14 cellular contexts compared by ENCODE assay signal in the genomic region with DNA sequence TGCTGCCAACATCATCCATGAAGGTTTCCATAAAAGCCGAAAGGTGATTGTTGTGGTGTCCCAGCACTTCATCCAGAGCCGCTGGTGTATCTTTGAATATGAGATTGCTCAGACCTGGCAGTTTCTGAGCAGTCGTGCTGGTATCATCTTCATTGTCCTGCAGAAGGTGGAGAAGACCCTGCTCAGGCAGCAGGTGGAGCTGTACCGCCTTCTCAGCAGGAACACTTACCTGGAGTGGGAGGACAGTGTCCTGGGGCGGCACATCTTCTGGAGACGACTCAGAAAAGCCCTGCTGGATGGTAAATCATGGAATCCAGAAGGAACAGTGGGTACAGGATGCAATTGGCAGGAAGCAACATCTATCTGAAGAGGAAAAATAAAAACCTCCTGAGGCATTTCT. TPM values are rescaled to one million over a fixed set of nuclear protein-coding genes. Genes with fewer than 3 reads are reported as not detected.
DNase-seq lines count a peak whose midpoint lies in the region; ATAC-seq and TF ChIP-seq lines count a peak whose summit lies in the region.
"Had no signal": no experiment of that assay in that cellular context is flagged by ENCODE, and none has a peak within 500 bp of the region (broad histone marks: within the 10 kb centered on the region; RNA-seq: fewer than 3 reads in every experiment).

No MANE protein-coding gene starts in this region.

- H3K4me1 ChIP-seq in RWPE2 (ENCODE audit: insufficient read depth, poor library complexity, severe bottlenecking) (no peaks in the 10 kb centered on the region), ascending aorta (peaks cover 3 to 14% of the 10 kb centered on the region in 2 donors)

- H3K4me3 ChIP-seq in GM06990 (replicated peaks; ENCODE audit: low read depth, low read length) (no peak overlapping the region), RWPE2 (ENCODE audit: severe bottlenecking) (no peak overlapping the region), ascending aorta (no peak overlapping the region)
- H3K4me3 ChIP-seq: gastrocnemius medialis had no signal

- TF ChIP-seq CTCF in GM06990 (IDR thresholded peaks at IDR 0.05; ENCODE audit: insufficient read depth, low read length, poor library complexity, severe bottlenecking) (peak; percentile 47), RWPE2 (IDR thresholded peaks at IDR 0.05; ENCODE audit: poor library complexity, severe bottlenecking) (peak; percentile 7), ascending aorta (IDR thresholded peaks at IDR 0.05) (no peak)

- intact Hi-C loops in ascending aorta (cut with DNase I) = no loop called here

- H3K36me3 ChIP-seq in GM06990 (ENCODE audit: control insufficient read depth, insufficient read depth, low read length) (no peaks in the 10 kb centered on the region), RWPE2 (ENCODE audit: low read depth) (no peaks in the 10 kb centered on the region), ascending aorta (peaks cover 14 to 62% of the 10 kb centered on the region in 2 donors)

- no peak overlapping the region for H3K27ac ChIP-seq in RWPE2 (ENCODE audit: poor library complexity, severe bottlenecking)
- H3K27ac ChIP-seq in ascending aorta = no peak overlapping the region
- H3K27ac ChIP-seq: gastrocnemius medialis, KMS-11 had no signal

- no peaks in the 10 kb centered on the region for H3K27me3 ChIP-seq in GM06990 (replicated peaks; ENCODE audit: control insufficient read depth, insufficient read depth, low read length)
- no peaks in the 10 kb centered on the region for H3K27me3 ChIP-seq in RWPE2 (ENCODE audit: insufficient read depth, poor library complexity, severe bottlenecking)
- H3K27me3 ChIP-seq in ascending aorta = no peaks in the 10 kb centered on the region
- H3K27me3 ChIP-seq: gastrocnemius medialis had no signal

- ATAC-seq in RWPE2 (ENCODE audit: low read depth) (no peak), GM18517 (IDR thresholded peaks at IDR 0.05; ENCODE audit: unreplicated experiment) (no peak)
- ATAC-seq: gastrocnemius medialis had no signal

- DNase-seq in NOMO-1 treated with DMSO at 0.1 percent for 48 hours (lab: John Stamatoyannopoulos, UW; ENCODE audit: unreplicated experiment) (peak; percentile 9), NOMO-1 treated with dmso at 0.1 percent for 144 hours (lab: John Stamatoyannopoulos, UW; ENCODE audit: unreplicated experiment) (no peak), GM06990 (ENCODE audit: extremely low read depth, insufficient read length) (no peak), RWPE2 (ENCODE audit: low spot score) (no peak), kidney tubule cell (ENCODE audit: low spot score) (peak; percentile 39), glomerular visceral epithelial cell (ENCODE audit: extremely low spot score) (no peak), ascending aorta (ENCODE audit: low spot score in 2 of 2) (no peak)
- DNase-seq: activated CD8-positive, alpha-beta memory T cell treated with anti-CD3 and anti-CD28 coated beads, Interleukin-2, amount 50 U/mL, for 4 hours; gastrocnemius medialis; NCI-H1694; NCI-H526 treated with DMSO at 0.1 percent for 48 hours; SHP77 treated with DMSO at 0.1 percent for 48 hours had no signal

- no peaks in the 10 kb centered on the region for H3K9me3 ChIP-seq in RWPE2 (ENCODE audit: severe bottlenecking)
- H3K9me3 ChIP-seq in ascending aorta = peaks cover 0 to 12% of the 10 kb centered on the region in 2 donors
- H3K9me3 ChIP-seq: gastrocnemius medialis had no signal

RNA-seq across cellular contexts. Expression of a gene that starts 10.1 kb away (rescaled TPM):
- 32.4 TPM for total RNA-seq in ascending aorta

Comparison
In these comparisons a context has a peak if more than half of its experiments do, and no peak if none do; other contexts are left out.
1. DNase-seq: peak in NOMO-1 treated with DMSO at 0.1 percent for 48 hours (single experiment) and kidney tubule cell (single experiment); none in NOMO-1 treated with dmso at 0.1 percent for 144 hours (single experiment), GM06990 (single experiment), RWPE2 (single experiment), glomerular visceral epithelial cell (single experiment) and ascending aorta (0 of 2).
2. CTCF ChIP-seq: peak in GM06990 (single experiment) and RWPE2 (single experiment); none in ascending aorta (0 of 3).